Comparison of ENCODE assay signal across 17 cellular contexts in the genomic region with DNA sequence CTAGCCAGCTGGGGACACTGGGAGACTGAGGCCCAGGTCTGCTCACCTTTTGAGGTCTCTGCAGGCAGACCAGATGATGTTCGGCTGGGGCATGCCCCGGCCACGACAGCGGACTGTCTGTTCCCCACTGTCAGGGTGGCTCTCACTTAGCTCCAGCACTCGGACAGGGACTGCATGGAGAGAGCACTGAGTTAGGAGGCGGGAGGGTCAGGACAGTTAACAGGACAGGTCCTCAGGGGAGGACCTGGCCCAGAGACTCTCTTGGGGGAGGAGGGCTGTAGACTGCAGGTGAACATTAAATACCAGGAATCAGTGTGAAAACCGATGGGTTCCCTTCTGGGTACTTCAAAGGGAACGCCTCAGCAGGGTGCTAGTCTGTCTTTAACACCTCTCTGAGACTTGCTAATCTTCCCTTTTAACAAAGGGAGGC. TPM values are rescaled to one million over a fixed set of nuclear protein-coding genes. Genes with fewer than 3 reads are reported as not detected.
DNase-seq lines count a peak whose midpoint lies in the region; ATAC-seq, FAIRE-seq and TF ChIP-seq lines count a peak whose summit lies in the region.
"Had no signal": no experiment of that assay in that cellular context is flagged by ENCODE, and none has a peak within 500 bp of the region (broad histone marks: within the 10 kb centered on the region; RNA-seq: fewer than 3 reads in every experiment).

No MANE protein-coding gene starts in this region.

- H4K20me1 ChIP-seq in IMR-90 (ENCODE audit: insufficient read depth, low read length), result no peaks in the 10 kb centered on the region

- intact Hi-C loops in IMR-90 (cut with micrococcal nuclease) (loop anchor here (1.0 to 2.0 kb wide), 6 partner anchors 8 to 306 kb away; partner anchors contain the start of gene PDGFRB), esophagus squamous epithelium (cut with DNase I) (no loop called here)

- H3K9me3 ChIP-seq in IMR-90 (ENCODE audit: control insufficient read depth, insufficient read depth, low read length) (no peaks in the 10 kb centered on the region), esophagus squamous epithelium (no peaks in the 10 kb centered on the region), small intestine (ENCODE audit: control insufficient read depth, low read depth) (no peaks in the 10 kb centered on the region)
- H3K9me3 ChIP-seq: right lobe of liver had no signal

- H3K23ac ChIP-seq in IMR-90 (ENCODE audit: low read depth, low read length), result peak overlapping the region; percentile 64; the same call in 1 of the 2 replicates

- H3K4me2 ChIP-seq in IMR-90 (ENCODE audit: low read depth, low read length), result no peak overlapping the region

- H4K5ac ChIP-seq in IMR-90 (ENCODE audit: low read depth, low read length), result no peak overlapping the region; the same call in 1 of the 2 replicates

- peak overlapping the region; percentile 82; the same call in 1 of the 2 replicates for H2BK120ac ChIP-seq in IMR-90 (ENCODE audit: low read depth, low read length)

- TF ChIP-seq POLR2A in IMR-90 (IDR thresholded peaks at IDR 0.05; ENCODE audit: low read depth, low read length), result no peak
- TF ChIP-seq POLR2A in esophagus squamous epithelium (IDR thresholded peaks at IDR 0.05), result no peak

- H3K36me3 Mint-ChIP-seq in nephron (ENCODE audit: low read depth), result peaks cover 57% of the 10 kb centered on the region

- peaks cover 91% of the 10 kb centered on the region for H3K36me3 ChIP-seq in IMR-90 (ENCODE audit: control insufficient read depth, insufficient read depth, low read length)
- H3K36me3 ChIP-seq in esophagus squamous epithelium, result peaks cover 0 to 39% (median 0%) of the 10 kb centered on the region in 3 donors
- no peaks in the 10 kb centered on the region for H3K36me3 ChIP-seq in small intestine (ENCODE audit: control insufficient read depth in 2 of 2, insufficient read depth in 2 of 2, low read length in 2 of 2)
- H3K36me3 ChIP-seq: right lobe of liver had no signal

- peaks cover 40% of the 10 kb centered on the region for H3K4me1 Mint-ChIP-seq in nephron

- H3K79me1 ChIP-seq in IMR-90 (ENCODE audit: low read depth in 1 of 2, low read length in 2 of 2), result peaks cover 37 to 91% of the 10 kb centered on the region in 2 experiments

- 80% methylated on average over 1 of the region's 8 CpGs; no CpG with 5 or more reads in 1 of the 2 experiments for WGBS in IMR-90 (ENCODE audit: extremely low coverage in 2 of 2, insufficient read length in 1 of 2), 2 experiments
- 82 to 100% methylated on average over 2 to 6 of the region's 8 CpGs for WGBS in esophagus squamous epithelium, 2 donors
- WGBS in small intestine, 3 donors, result 81 to 90% (median 88%) methylated on average over 8 of the region's 8 CpGs

- H2BK5ac ChIP-seq in IMR-90 (ENCODE audit: low read depth, low read length, poor library complexity, severe bottlenecking), result peak overlapping the region; percentile 43

- no TSS peak for BruUV-seq in IMR-90 (replicated peaks; lab: Mats Ljungman, UMichigan)

- H3K27me3 ChIP-seq in IMR-90 (ENCODE audit: control insufficient read depth, insufficient read depth, low read length) (no peaks in the 10 kb centered on the region), esophagus squamous epithelium (peaks cover 0 to 7% (median 0%) of the 10 kb centered on the region in 4 donors), small intestine (ENCODE audit: control insufficient read depth in 2 of 2, insufficient read depth in 2 of 2, low read length in 2 of 2) (no peaks in the 10 kb centered on the region)
- H3K27me3 ChIP-seq: right lobe of liver had no signal

- in situ Hi-C loops in IMR-90 (cut with MboI; ENCODE audit: low sequenced_read_pairs), result no loop called here

- CTCF ChIA-PET in IMR-90 (lab: Yijun Ruan, JAX), result interaction anchor here (0.6 to 1.2 kb wide), 2 partner anchors 28 to 163 kb away, joined by 3 read pairs; no protein-coding TSS in a partner anchor

- peak overlapping the region; percentile 26; the same call in 1 of the 3 replicates for H2BK15ac ChIP-seq in IMR-90 (ENCODE audit: low read depth, low read length)

- no peak overlapping the region for H3K9ac ChIP-seq in IMR-90 (ENCODE audit: low read depth, low read length)

- POLR2A ChIA-PET in IMR-90 (lab: Charles Lee; ENCODE audit: unreplicated experiment), result no interaction called here

- H3K4ac ChIP-seq in IMR-90 (ENCODE audit: low read depth, low read length), result peak overlapping the region; percentile 94

- ATAC-seq in IMR-90 (ENCODE audit: low read depth), result no peak

- H3K9me3 Mint-ChIP-seq in nephron, result no peaks in the 10 kb centered on the region
- H3K9me3 Mint-ChIP-seq: stimulated activated naive CD8-positive, alpha-beta T cell treated with anti-CD3 and anti-CD28 coated beads, Interleukin-15, amount 100 ng/mL, for 72 hours; T-helper 2 cell treated with Interferon-gamma antibody and Interleukin-4, amounts not matched to agents 5 μg/mL and 100 μg/mL, for 36 hours had no signal

- H4K8ac ChIP-seq in IMR-90 (ENCODE audit: low read depth in 2 of 2, low read length in 2 of 2), result peak overlapping the region; percentile 13 to 20; a peak in 2 of 4 replicates

- H3K27ac ChIP-seq in C4-2B (peak overlapping the region; percentile 64; the same call in 1 of the 2 replicates), IMR-90 (ENCODE audit: insufficient read depth, low read length) (peak overlapping the region; percentile 43; the same call in 1 of the 2 replicates), esophagus squamous epithelium (peak overlapping the region in 3 of 4 donors; percentile 31 to 32 (median 31)), small intestine (ENCODE audit: low read depth in 1 of 2, low read length in 1 of 2) (no peak overlapping the region)

- H3K4me3 ChIP-seq in IMR-90 (ENCODE audit: insufficient read depth, low read depth, low read length) (no peak overlapping the region), esophagus squamous epithelium (no peak overlapping the region), small intestine (ENCODE audit: low read depth in 1 of 2, low read length in 2 of 2) (no peak overlapping the region)

- H4K91ac ChIP-seq in IMR-90 (ENCODE audit: insufficient read depth, low read depth, low read length), result peak overlapping the region; percentile 51

- H2BK20ac ChIP-seq in IMR-90 (ENCODE audit: low read depth, low read length), result peak overlapping the region; percentile 57; the same call in 1 of the 2 replicates

- H2AK9ac ChIP-seq in IMR-90 (replicated peaks; ENCODE audit: low read depth, low read length, poor library complexity), result peak overlapping the region; percentile 31

- H3K27me3 Mint-ChIP-seq in nephron (ENCODE audit: low read depth), result peaks cover 7% of the 10 kb centered on the region
- H3K27me3 Mint-ChIP-seq: stimulated activated naive CD8-positive, alpha-beta T cell treated with anti-CD3 and anti-CD28 coated beads, Interleukin-15, amount 100 ng/mL, for 72 hours had no signal

- dilution Hi-C loops in IMR-90 (cut with HindIII; ENCODE audit: low sequenced_read_pairs, unreplicated experiment), result no loop called here

- peak overlapping the region; percentile 56 for H3K14ac ChIP-seq in IMR-90 (replicated peaks; ENCODE audit: low read depth, low read length)

- H3K4me1 ChIP-seq in IMR-90 (ENCODE audit: control insufficient read depth, insufficient read depth, low read length), result peaks cover 33% of the 10 kb centered on the region
- H3K4me1 ChIP-seq in esophagus squamous epithelium, result peaks cover 0 to 56% (median 16%) of the 10 kb centered on the region in 3 donors
- H3K4me1 ChIP-seq in small intestine (ENCODE audit: control insufficient read depth in 2 of 2, insufficient read depth in 1 of 2, low read depth in 1 of 2, low read length in 1 of 2), result no peaks in the 10 kb centered on the region

- H3K18ac ChIP-seq in IMR-90 (ENCODE audit: low read depth, low read length), result no peak overlapping the region

- H3K27ac Mint-ChIP-seq in nephron, result peak overlapping the region in 2 of 3 experiments; percentile 70 to 74
- H3K27ac Mint-ChIP-seq: stimulated activated naive CD8-positive, alpha-beta T cell treated with anti-CD3 and anti-CD28 coated beads, Interleukin-15, amount 100 ng/mL, for 72 hours; T-helper 2 cell treated with Interferon-gamma antibody and Interleukin-4, amounts not matched to agents 5 μg/mL and 100 μg/mL, for 36 hours had no signal

- H3K9me1 ChIP-seq in IMR-90 (ENCODE audit: insufficient read depth, low read length), result peaks cover 18% of the 10 kb centered on the region

- H3K56ac ChIP-seq in IMR-90 (ENCODE audit: extremely low read depth, insufficient read depth, low read length), result no peak overlapping the region

- DNase-seq in IMR-90, result no peak
- no peak for DNase-seq in esophagus squamous epithelium (lab: John Stamatoyannopoulos, UW)
- no peak for DNase-seq in NCI-H1436 (lab: John Stamatoyannopoulos, UW)
- DNase-seq in NCI-H1092 treated with DMSO at 0.1 percent for 48 hours (lab: John Stamatoyannopoulos, UW), result no peak
- DNase-seq in activated effector memory CD4-positive, alpha-beta T cell treated with Interleukin-2 at 50 U/mL for 16 hours, result no peak
- no peak for DNase-seq in small intestine
- DNase-seq: activated gamma-delta T cell, NCI-H1105, NCI-H2107 had no signal

- no peak overlapping the region for H3K4me3 Mint-ChIP-seq in nephron
- H3K4me3 Mint-ChIP-seq: stimulated activated naive CD8-positive, alpha-beta T cell treated with anti-CD3 and anti-CD28 coated beads, Interleukin-15, amount 100 ng/mL, for 72 hours; T-helper 2 cell treated with Interferon-gamma antibody and Interleukin-4, amounts not matched to agents 5 μg/mL and 100 μg/mL, for 36 hours had no signal

- H2AFZ ChIP-seq in IMR-90 (replicated peaks; ENCODE audit: low read length, poor library complexity), result no peak overlapping the region

- H2AK5ac ChIP-seq in IMR-90 (ENCODE audit: low read depth, low read length), result peak overlapping the region; percentile 34

- no peak for TF ChIP-seq RAD21 in IMR-90 (IDR thresholded peaks at IDR 0.05; ENCODE audit: low read length)

- FAIRE-seq in small intestine (lab: Jason Lieb, UNC), result no peak

- TF ChIP-seq CTCF in C4-2B (conservative IDR thresholded peaks at IDR 0.05), result no peak
- TF ChIP-seq CTCF in IMR-90 (conservative IDR thresholded peaks at IDR 0.05; ENCODE audit: low read depth, low read length), result no peak
- TF ChIP-seq CTCF in esophagus squamous epithelium (IDR thresholded peaks at IDR 0.05), result no peak
- no peak for TF ChIP-seq CTCF in nephron (IDR thresholded peaks at IDR 0.05; ENCODE audit: unreplicated experiment in 3 of 3)

RNA-seq across cellular contexts. Expression of gene PDGFRB, which starts 25.1 kb away (rescaled TPM):
- 81.9 and 108 TPM in 2 replicates for total RNA-seq in IMR-90 (2012; rRNA removed)
- 122 and 124 TPM in 2 replicates for polyA plus RNA-seq in IMR-90 (2012; rRNA removed)
- polyA plus RNA-seq in IMR-90 (2012; cell fraction: cytosol; rRNA removed), result 69.9 and 116 TPM in 2 replicates
- polyA plus RNA-seq in IMR-90 (2012; cell fraction: nucleus; rRNA removed; ENCODE audit: low replicate concordance), result 238 and 330 TPM in 2 replicates
- total RNA-seq in esophagus squamous epithelium, result 10 to 100 TPM in 3 of 4 donors, 1 to 10 TPM in 1; 5.6 to 51.7 (median 31.0) TPM
- polyA plus RNA-seq in small intestine, result 10 to 100 TPM in 1 of 3 donors, 1 to 10 TPM in 1, under 1 TPM in 1; 0.45 to 31.6 (median 1.6) TPM

RNA-seq across cellular contexts. Expression of gene CDX1, which starts 36.1 kb away (rescaled TPM):
- total RNA-seq in IMR-90 (2012; rRNA removed), result 0.18 TPM in 1 of 2 replicates, not detected in the other
- 0.22 and 0.24 TPM in 2 replicates for polyA plus RNA-seq in IMR-90 (2012; rRNA removed)
- polyA plus RNA-seq in IMR-90 (2012; cell fraction: cytosol; rRNA removed), result 0.22 and 0.56 TPM in 2 replicates
- polyA plus RNA-seq in IMR-90 (2012; cell fraction: nucleus; rRNA removed; ENCODE audit: low replicate concordance), result 0.28 and 0.41 TPM in 2 replicates
- total RNA-seq in esophagus squamous epithelium, result not detected
- polyA plus RNA-seq in small intestine, result 100 to 1,000 TPM; 205 to 238 (median 219) TPM
- total RNA-seq: mononuclear cell, OCI-LY7, right lobe of liver had no signal
- polyA plus RNA-seq: urinary bladder had no signal

RNA-seq across cellular contexts. Expression of gene CSF1R, which starts 44.2 kb away (rescaled TPM):
- under 0.01 and 0.36 TPM in 2 replicates for total RNA-seq in IMR-90 (2012; rRNA removed)
- polyA plus RNA-seq in IMR-90 (2012; rRNA removed), result 0.07 and 0.14 TPM in 2 replicates
- polyA plus RNA-seq in IMR-90 (2012; cell fraction: cytosol; rRNA removed), result 0.03 and 0.08 TPM in 2 replicates
- 0.33 and 0.72 TPM in 2 replicates for polyA plus RNA-seq in IMR-90 (2012; cell fraction: nucleus; rRNA removed; ENCODE audit: low replicate concordance)
- total RNA-seq in esophagus squamous epithelium, result 10 to 100 TPM in 2 of 4 donors, 1 to 10 TPM in 2; 4.3 to 38.7 (median 15.1) TPM
- polyA plus RNA-seq in small intestine, result 1 to 10 TPM; 4.1 to 7.2 (median 4.9) TPM
- total RNA-seq: OCI-LY7 had no signal

RNA-seq across cellular contexts. Expression of gene SLC6A7, which starts 59.4 kb away (rescaled TPM):
- total RNA-seq in IMR-90 (2012; rRNA removed) (under 0.01 TPM in 1 of 2 replicates, not detected in the other), esophagus squamous epithelium (not detected)
- polyA plus RNA-seq in IMR-90 (2012; rRNA removed) (not detected in 2 replicates), small intestine (1 to 10 TPM in 2 of 3 donors, under 1 TPM in 1; 0.81 to 2.6 (median 1.8) TPM)
- polyA plus RNA-seq in IMR-90 (2012; cell fraction: cytosol; rRNA removed), result 0.01 TPM in 1 of 2 replicates, not detected in the other
- 0.08 and 0.16 TPM in 2 replicates for polyA plus RNA-seq in IMR-90 (2012; cell fraction: nucleus; rRNA removed; ENCODE audit: low replicate concordance)
- total RNA-seq: OCI-LY7, right lobe of liver, urinary bladder had no signal

Comparison
In these comparisons a context has a peak if more than half of its experiments do, and no peak if none do; other contexts are left out.
1. H3K27ac ChIP-seq: peak in C4-2B (single experiment), IMR-90 (single experiment) and esophagus squamous epithelium (3 of 4); none in small intestine (0 of 2).